Comparison of ENCODE assay signal across 1 cellular context in the genomic region with DNA sequence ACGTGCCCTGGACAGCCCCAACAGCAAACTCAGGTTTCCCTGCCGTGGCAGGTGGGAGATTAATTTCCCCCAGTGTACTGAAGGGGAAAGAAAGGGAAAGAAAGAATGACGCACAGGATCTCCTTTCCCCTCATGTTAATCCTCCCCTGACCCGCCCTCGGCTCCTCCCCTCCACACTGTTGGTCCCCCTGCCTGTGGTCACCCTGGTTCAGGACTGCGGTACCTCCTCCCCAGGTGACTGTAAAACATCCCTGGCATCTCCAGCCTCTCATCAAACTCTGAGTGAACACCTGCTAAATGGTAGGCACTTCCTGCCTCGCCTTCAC.
TF ChIP-seq lines count a peak whose summit lies in the region.

No MANE protein-coding gene starts in this region.

TF ChIP-seq in GM23338, 12 proteins besides CTCF, POLR2A, EP300 and RAD21:
- TF ChIP-seq, protein P1, sequence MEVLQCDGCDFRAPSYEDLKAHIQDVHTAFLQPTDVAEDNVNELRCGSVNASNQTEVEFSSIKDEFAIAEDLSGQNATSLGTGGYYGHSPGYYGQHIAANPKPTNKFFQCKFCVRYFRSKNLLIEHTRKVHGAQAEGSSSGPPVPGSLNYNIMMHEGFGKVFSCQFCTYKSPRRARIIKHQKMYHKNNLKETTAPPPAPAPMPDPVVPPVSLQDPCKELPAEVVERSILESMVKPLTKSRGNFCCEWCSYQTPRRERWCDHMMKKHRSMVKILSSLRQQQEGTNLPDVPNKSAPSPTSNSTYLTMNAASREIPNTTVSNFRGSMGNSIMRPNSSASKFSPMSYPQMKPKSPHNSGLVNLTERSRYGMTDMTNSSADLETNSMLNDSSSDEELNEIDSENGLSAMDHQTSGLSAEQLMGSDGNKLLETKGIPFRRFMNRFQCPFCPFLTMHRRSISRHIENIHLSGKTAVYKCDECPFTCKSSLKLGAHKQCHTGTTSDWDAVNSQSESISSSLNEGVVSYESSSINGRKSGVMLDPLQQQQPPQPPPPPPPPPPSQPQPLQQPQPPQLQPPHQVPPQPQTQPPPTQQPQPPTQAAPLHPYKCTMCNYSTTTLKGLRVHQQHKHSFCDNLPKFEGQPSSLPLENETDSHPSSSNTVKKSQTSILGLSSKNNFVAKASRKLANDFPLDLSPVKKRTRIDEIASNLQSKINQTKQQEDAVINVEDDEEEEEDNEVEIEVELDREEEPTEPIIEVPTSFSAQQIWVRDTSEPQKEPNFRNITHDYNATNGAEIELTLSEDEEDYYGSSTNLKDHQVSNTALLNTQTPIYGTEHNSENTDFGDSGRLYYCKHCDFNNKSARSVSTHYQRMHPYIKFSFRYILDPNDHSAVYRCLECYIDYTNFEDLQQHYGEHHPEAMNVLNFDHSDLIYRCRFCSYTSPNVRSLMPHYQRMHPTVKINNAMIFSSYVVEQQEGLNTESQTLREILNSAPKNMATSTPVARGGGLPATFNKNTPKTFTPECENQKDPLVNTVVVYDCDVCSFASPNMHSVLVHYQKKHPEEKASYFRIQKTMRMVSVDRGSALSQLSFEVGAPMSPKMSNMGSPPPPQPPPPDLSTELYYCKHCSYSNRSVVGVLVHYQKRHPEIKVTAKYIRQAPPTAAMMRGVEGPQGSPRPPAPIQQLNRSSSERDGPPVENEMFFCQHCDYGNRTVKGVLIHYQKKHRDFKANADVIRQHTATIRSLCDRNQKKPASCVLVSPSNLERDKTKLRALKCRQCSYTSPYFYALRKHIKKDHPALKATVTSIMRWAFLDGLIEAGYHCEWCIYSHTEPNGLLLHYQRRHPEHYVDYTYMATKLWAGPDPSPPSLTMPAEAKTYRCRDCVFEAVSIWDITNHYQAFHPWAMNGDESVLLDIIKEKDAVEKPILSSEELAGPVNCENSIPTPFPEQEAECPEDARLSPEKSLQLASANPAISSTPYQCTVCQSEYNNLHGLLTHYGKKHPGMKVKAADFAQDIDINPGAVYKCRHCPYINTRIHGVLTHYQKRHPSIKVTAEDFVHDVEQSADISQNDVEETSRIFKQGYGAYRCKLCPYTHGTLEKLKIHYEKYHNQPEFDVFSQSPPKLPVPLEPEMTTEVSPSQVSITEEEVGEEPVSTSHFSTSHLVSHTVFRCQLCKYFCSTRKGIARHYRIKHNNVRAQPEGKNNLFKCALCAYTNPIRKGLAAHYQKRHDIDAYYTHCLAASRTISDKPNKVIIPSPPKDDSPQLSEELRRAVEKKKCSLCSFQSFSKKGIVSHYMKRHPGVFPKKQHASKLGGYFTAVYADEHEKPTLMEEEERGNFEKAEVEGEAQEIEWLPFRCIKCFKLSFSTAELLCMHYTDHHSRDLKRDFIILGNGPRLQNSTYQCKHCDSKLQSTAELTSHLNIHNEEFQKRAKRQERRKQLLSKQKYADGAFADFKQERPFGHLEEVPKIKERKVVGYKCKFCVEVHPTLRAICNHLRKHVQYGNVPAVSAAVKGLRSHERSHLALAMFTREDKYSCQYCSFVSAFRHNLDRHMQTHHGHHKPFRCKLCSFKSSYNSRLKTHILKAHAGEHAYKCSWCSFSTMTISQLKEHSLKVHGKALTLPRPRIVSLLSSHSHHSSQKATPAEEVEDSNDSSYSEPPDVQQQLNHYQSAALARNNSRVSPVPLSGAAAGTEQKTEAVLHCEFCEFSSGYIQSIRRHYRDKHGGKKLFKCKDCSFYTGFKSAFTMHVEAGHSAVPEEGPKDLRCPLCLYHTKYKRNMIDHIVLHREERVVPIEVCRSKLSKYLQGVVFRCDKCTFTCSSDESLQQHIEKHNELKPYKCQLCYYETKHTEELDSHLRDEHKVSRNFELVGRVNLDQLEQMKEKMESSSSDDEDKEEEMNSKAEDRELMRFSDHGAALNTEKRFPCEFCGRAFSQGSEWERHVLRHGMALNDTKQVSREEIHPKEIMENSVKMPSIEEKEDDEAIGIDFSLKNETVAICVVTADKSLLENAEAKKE (CRISPR knock-in tag; IDR thresholded peaks at IDR 0.05): no peak
- TF ChIP-seq, protein P2, sequence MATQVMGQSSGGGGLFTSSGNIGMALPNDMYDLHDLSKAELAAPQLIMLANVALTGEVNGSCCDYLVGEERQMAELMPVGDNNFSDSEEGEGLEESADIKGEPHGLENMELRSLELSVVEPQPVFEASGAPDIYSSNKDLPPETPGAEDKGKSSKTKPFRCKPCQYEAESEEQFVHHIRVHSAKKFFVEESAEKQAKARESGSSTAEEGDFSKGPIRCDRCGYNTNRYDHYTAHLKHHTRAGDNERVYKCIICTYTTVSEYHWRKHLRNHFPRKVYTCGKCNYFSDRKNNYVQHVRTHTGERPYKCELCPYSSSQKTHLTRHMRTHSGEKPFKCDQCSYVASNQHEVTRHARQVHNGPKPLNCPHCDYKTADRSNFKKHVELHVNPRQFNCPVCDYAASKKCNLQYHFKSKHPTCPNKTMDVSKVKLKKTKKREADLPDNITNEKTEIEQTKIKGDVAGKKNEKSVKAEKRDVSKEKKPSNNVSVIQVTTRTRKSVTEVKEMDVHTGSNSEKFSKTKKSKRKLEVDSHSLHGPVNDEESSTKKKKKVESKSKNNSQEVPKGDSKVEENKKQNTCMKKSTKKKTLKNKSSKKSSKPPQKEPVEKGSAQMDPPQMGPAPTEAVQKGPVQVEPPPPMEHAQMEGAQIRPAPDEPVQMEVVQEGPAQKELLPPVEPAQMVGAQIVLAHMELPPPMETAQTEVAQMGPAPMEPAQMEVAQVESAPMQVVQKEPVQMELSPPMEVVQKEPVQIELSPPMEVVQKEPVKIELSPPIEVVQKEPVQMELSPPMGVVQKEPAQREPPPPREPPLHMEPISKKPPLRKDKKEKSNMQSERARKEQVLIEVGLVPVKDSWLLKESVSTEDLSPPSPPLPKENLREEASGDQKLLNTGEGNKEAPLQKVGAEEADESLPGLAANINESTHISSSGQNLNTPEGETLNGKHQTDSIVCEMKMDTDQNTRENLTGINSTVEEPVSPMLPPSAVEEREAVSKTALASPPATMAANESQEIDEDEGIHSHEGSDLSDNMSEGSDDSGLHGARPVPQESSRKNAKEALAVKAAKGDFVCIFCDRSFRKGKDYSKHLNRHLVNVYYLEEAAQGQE (IDR thresholded peaks at IDR 0.05; ENCODE audit: unreplicated experiment): no peak
- TF ChIP-seq, protein P3, sequence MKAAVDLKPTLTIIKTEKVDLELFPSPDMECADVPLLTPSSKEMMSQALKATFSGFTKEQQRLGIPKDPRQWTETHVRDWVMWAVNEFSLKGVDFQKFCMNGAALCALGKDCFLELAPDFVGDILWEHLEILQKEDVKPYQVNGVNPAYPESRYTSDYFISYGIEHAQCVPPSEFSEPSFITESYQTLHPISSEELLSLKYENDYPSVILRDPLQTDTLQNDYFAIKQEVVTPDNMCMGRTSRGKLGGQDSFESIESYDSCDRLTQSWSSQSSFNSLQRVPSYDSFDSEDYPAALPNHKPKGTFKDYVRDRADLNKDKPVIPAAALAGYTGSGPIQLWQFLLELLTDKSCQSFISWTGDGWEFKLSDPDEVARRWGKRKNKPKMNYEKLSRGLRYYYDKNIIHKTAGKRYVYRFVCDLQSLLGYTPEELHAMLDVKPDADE (IDR thresholded peaks at IDR 0.05): no peak
